9 cellular contexts compared by ENCODE assay signal in genomic region chr2:130180404-130181337, GRCh38. TPM values are rescaled to one million over a fixed set of nuclear protein-coding genes. Genes with fewer than 3 reads are reported as not detected.
DNase-seq lines count a peak whose midpoint lies in the region; ATAC-seq, FAIRE-seq and TF ChIP-seq lines count a peak whose summit lies in the region.
"Not testable (repeated sequence)": the region's sequence is repeated elsewhere in the genome, so short reads cannot be mapped to it uniquely, and the experiment has no call there.
"Had no signal": no experiment of that assay in that cellular context is flagged by ENCODE, and none has a peak within 500 bp of the region (broad histone marks: within the 10 kb centered on the region; RNA-seq: fewer than 3 reads in every experiment).

No MANE protein-coding gene starts in this region.

- TSS peak; percentile 65 for BruUV-seq in HepG2 (replicated peaks; lab: Mats Ljungman, UMichigan)

- not testable (repeated sequence) for H3K9me3 ChIP-seq in Karpas-422 (ENCODE audit: low read length); T-helper 17 cell (ENCODE audit: control insufficient read depth, low read length, poor library complexity, severe bottlenecking); esophagus (ENCODE audit: control insufficient read depth in 2 of 2, insufficient read depth in 1 of 2, low read depth in 1 of 2, low read length in 1 of 2); HepG2 (ENCODE audit: low read length); trophoblast cell (ENCODE audit: insufficient read depth, low read depth, low read length); upper lobe of right lung

- not testable (repeated sequence) for H3K36me3 ChIP-seq in Karpas-422 (ENCODE audit: insufficient read depth, low read length); esophagus (ENCODE audit: control insufficient read depth in 2 of 2, insufficient read depth in 2 of 2, low read length in 1 of 2); upper lobe of right lung
- H3K36me3 ChIP-seq in HepG2 (replicated peaks in 1 of 2; ENCODE audit: control insufficient read depth in 1 of 2, insufficient read depth in 2 of 2, low read length in 2 of 2): peaks cover 7 to 21% of the 10 kb centered on the region in 2 experiments; a peak in 4 of 5 replicates
- peaks cover 16% of the 10 kb centered on the region in 2 experiments for H3K36me3 ChIP-seq in trophoblast cell (ENCODE audit: control insufficient read depth in 1 of 2, insufficient read depth in 2 of 2, low read length in 2 of 2)

- H3K18ac ChIP-seq in trophoblast cell (ENCODE audit: low read length): peak overlapping the region; percentile 97

- peak overlapping the region; percentile 62; the same call in 1 of the 2 replicates for H2AFZ ChIP-seq in Karpas-422 (ENCODE audit: low read length)
- not testable (repeated sequence) for H2AFZ ChIP-seq in HepG2 (ENCODE audit: low read length)
- peak overlapping the region; percentile 98 for H2AFZ ChIP-seq in trophoblast cell (ENCODE audit: insufficient read depth, low read length, poor library complexity)

- not testable (repeated sequence) for TF ChIP-seq RAD21 in HepG2 (CRISPR knock-in tag; IDR thresholded peaks at IDR 0.05)

- peak overlapping the region; percentile 92 for H2BK120ac ChIP-seq in trophoblast cell (ENCODE audit: insufficient read depth, low read length, poor library complexity)

- peak overlapping the region; percentile 87 for H3K4me3 Mint-ChIP-seq in T-helper 17 cell

- peak overlapping the region; percentile 89 for H3K14ac ChIP-seq in trophoblast cell (ENCODE audit: low read length)

- FAIRE-seq in HepG2 (lab: Jason Lieb, UNC): not testable (repeated sequence)

- peak overlapping the region; percentile 80 for H2BK5ac ChIP-seq in trophoblast cell (ENCODE audit: low read depth, low read length, poor library complexity)

- H3K79me1 ChIP-seq in trophoblast cell (ENCODE audit: low read length): peaks cover 12% of the 10 kb centered on the region

- H4K91ac ChIP-seq in trophoblast cell (ENCODE audit: low read depth, low read length): peak overlapping the region; percentile 91

- peak overlapping the region; percentile 99 for H3K4me3 ChIP-seq in Karpas-422 (ENCODE audit: low read length)
- peak overlapping the region; percentile 82 to 84 for H3K4me3 ChIP-seq in esophagus (ENCODE audit: low read depth in 1 of 2, low read length in 2 of 2)
- peak overlapping the region; percentile 97 to 99 (median 99) for H3K4me3 ChIP-seq in HepG2 (replicated peaks in 1 of 3; ENCODE audit: insufficient read depth in 1 of 3, low read depth in 2 of 3, low read length in 3 of 3)
- peak overlapping the region; percentile 96 for H3K4me3 ChIP-seq in trophoblast cell (ENCODE audit: low read depth, low read length)
- H3K4me3 ChIP-seq in upper lobe of right lung: peak overlapping the region; percentile 99

- H3K27ac Mint-ChIP-seq in T-helper 17 cell: peak overlapping the region; percentile 87

- H3K9ac ChIP-seq in Karpas-422 (ENCODE audit: low read length): peak overlapping the region; percentile 93
- peak overlapping the region; percentile 99 for H3K9ac ChIP-seq in HepG2 (ENCODE audit: insufficient read depth, low read depth, low read length)
- peak overlapping the region; percentile 94 for H3K9ac ChIP-seq in trophoblast cell (ENCODE audit: low read length)

- not testable (repeated sequence) for H3K27me3 ChIP-seq in Karpas-422 (ENCODE audit: low read length); esophagus (ENCODE audit: control insufficient read depth in 1 of 2, insufficient read depth in 2 of 2, low read length in 2 of 2); HepG2 (ENCODE audit: control insufficient read depth in 1 of 2, insufficient read depth in 2 of 2, low read length in 2 of 2); trophoblast cell (ENCODE audit: insufficient read depth, low read length); upper lobe of right lung

- not testable (repeated sequence) for H2BK12ac ChIP-seq in trophoblast cell (ENCODE audit: low read length)

- H3K4me2 ChIP-seq in Karpas-422 (ENCODE audit: low read depth, low read length, poor library complexity, severe bottlenecking): peak overlapping the region; percentile 90
- H3K4me2 ChIP-seq in HepG2 (ENCODE audit: low read depth, low read length): peak overlapping the region; percentile 85
- peak overlapping the region; percentile 85 for H3K4me2 ChIP-seq in trophoblast cell (ENCODE audit: low read length)

- H3K27ac ChIP-seq in Karpas-422 (ENCODE audit: low read length): not testable (repeated sequence)
- H3K27ac ChIP-seq in angular gyrus (ENCODE audit: low read depth, low read length): peak overlapping the region; percentile 80
- peak overlapping the region; percentile 88 to 93 for H3K27ac ChIP-seq in esophagus (ENCODE audit: low read depth in 2 of 2, low read length in 1 of 2)
- peak overlapping the region; percentile 92 for H3K27ac ChIP-seq in HepG2 (ENCODE audit: extremely low read length, insufficient read depth, low read length)
- peak overlapping the region; percentile 42 for H3K27ac ChIP-seq in trophoblast cell (ENCODE audit: low read depth, low read length)
- peak overlapping the region; percentile 92 for H3K27ac ChIP-seq in upper lobe of right lung

- in situ Hi-C loops in HepG2 (cut with HindIII; ENCODE audit: extremely low pct_ligation_motif_present, low pct_unique_long_range_greater_than_20kb): loop anchor here (5.0 to 25.0 kb wide), 2 partner anchors 152 to 1307 kb away; partner anchors contain the start of genes MZT2A and TUBA3D

- not testable (repeated sequence) for ATAC-seq in T-helper 17 cell, HepG2, upper lobe of right lung

- H3K4me1 Mint-ChIP-seq in T-helper 17 cell: peaks cover 18% of the 10 kb centered on the region

- not testable (repeated sequence) for H3K36me3 Mint-ChIP-seq in T-helper 17 cell (ENCODE audit: low read depth)

- H3K4me1 ChIP-seq in Karpas-422 (ENCODE audit: low read length) (peaks cover 17% of the 10 kb centered on the region), HepG2 (ENCODE audit: insufficient read depth, low read length) (peaks cover 35% of the 10 kb centered on the region), upper lobe of right lung (peaks cover 13% of the 10 kb centered on the region)
- H3K4me1 ChIP-seq in esophagus (ENCODE audit: control insufficient read depth in 2 of 2, insufficient read depth in 2 of 2, low read length in 1 of 2); trophoblast cell (ENCODE audit: control insufficient read depth in 1 of 2, insufficient read depth in 2 of 2, low read length in 2 of 2): not testable (repeated sequence)

- H3K27me3 Mint-ChIP-seq in T-helper 17 cell: not testable (repeated sequence)

- not testable (repeated sequence) for TF ChIP-seq POLR2A in HepG2 (IDR thresholded peaks at IDR 0.05; ENCODE audit: insufficient read depth in 1 of 2, low read depth in 2 of 2, low read length in 2 of 2)

- not testable (repeated sequence) for H3K23ac ChIP-seq in trophoblast cell (ENCODE audit: low read length)

- WGBS in esophagus, 2 donors: 19 to 20% methylated on average over 39 of the region's 39 CpGs
- WGBS in HepG2 (ENCODE audit: low lambda C conversion rate): 7% methylated on average over 39 of the region's 39 CpGs
- WGBS in trophoblast cell (ENCODE audit: extremely low coverage, insufficient coverage, insufficient read length): no CpG with 5 or more reads among the region's 39 CpGs

- H4K12ac ChIP-seq in trophoblast cell (ENCODE audit: low read depth, low read length): peak overlapping the region; percentile 95

- peak overlapping the region; percentile 97 for H2AK5ac ChIP-seq in trophoblast cell (ENCODE audit: low read length)

- not testable (repeated sequence) for H3K9me2 ChIP-seq in Karpas-422 (replicated peaks; ENCODE audit: insufficient read depth, low read length)

- DNase-seq in DMS 273 (lab: John Stamatoyannopoulos, UW; ENCODE audit: unreplicated experiment): peak; percentile 35
- peak; percentile 41 for DNase-seq in Karpas-422
- DNase-seq in T-helper 17 cell; HepG2 (ENCODE audit: low spot score); upper lobe of right lung: not testable (repeated sequence)
- peak in 1 of 2 donors; percentile 37 for DNase-seq in trophoblast cell

- H4K8ac ChIP-seq in trophoblast cell (ENCODE audit: low read depth, low read length): peak overlapping the region; percentile 100

- intact Hi-C loops in HepG2 (cut with micrococcal nuclease; ENCODE audit: unreplicated experiment): loop anchor here (1.0 kb wide), 1 partner anchor 157 kb away; no protein-coding TSS in a partner anchor
- intact Hi-C loops in upper lobe of right lung (cut with DNase I): not testable (repeated sequence)

- peak overlapping the region; percentile 96 for H3K4ac ChIP-seq in trophoblast cell (ENCODE audit: low read depth, low read length)

- H3K79me2 ChIP-seq in Karpas-422 (ENCODE audit: low read length) (peaks cover 70% of the 10 kb centered on the region), HepG2 (ENCODE audit: insufficient read depth, low read length) (peaks cover 75% of the 10 kb centered on the region), trophoblast cell (ENCODE audit: control insufficient read depth, insufficient read depth, low read length, poor library complexity) (peaks cover 22% of the 10 kb centered on the region)

- TF ChIP-seq CTCF in HepG2 (CRISPR knock-in tag; IDR thresholded peaks at IDR 0.05); upper lobe of right lung (IDR thresholded peaks at IDR 0.05): not testable (repeated sequence)

- H4K20me1 ChIP-seq in Karpas-422 (ENCODE audit: insufficient read depth, low read depth, low read length): 0 out of 2 replicates have a peak, but pooled peaks cover 12% of the 10 kb centered on the region
- H4K20me1 ChIP-seq in HepG2 (ENCODE audit: insufficient read depth, low read length): not testable (repeated sequence)

- not testable (repeated sequence) for TF ChIP-seq EP300 in HepG2 (IDR thresholded peaks at IDR 0.05; ENCODE audit: low read depth in 2 of 2, low read length in 2 of 2); HepG2 (CRISPR knock-in tag; IDR thresholded peaks at IDR 0.05; ENCODE audit: borderline replicate concordance)

- CTCF ChIA-PET in HepG2 (lab: Yijun Ruan, JAX; ENCODE audit: low intra/inter-chr PET ratio, low total read pairs): interaction anchor here (1.8 kb wide), 1 partner anchor 152 kb away, joined by 19 read pairs; no protein-coding TSS in a partner anchor

- POLR2A ChIA-PET in HepG2 (lab: Yijun Ruan, JAX): interaction anchor here (0.7 to 1.8 kb wide), 7 partner anchors 10 to 175 kb away, joined by 3 to 32 read pairs (median 5); partner anchors contain the start of genes IMP4 and PTPN18

RNA-seq across cellular contexts. Expression of gene SMPD4, which starts 0.7 kb away (rescaled TPM):
- total RNA-seq in Karpas-422 (2014; rRNA removed; shearing (Covaris generic); ENCODE audit: low replicate concordance): 24.3 and 32.5 TPM in 2 replicates
- total RNA-seq in T-helper 17 cell (10 to 100 TPM; 67.6 to 83.3 TPM), HepG2 (2016; rRNA removed; fragmentation: Illumina TruSeq; extraction: Trizol) (70.5 and 72.5 TPM in 2 replicates), upper lobe of right lung (41.4 TPM)
- polyA plus RNA-seq in esophagus (10 to 100 TPM; 29.7 to 32.2 TPM), HepG2 (2011; rRNA removed) (63.2 and 69.0 TPM in 2 replicates)
- total RNA-seq in HepG2 (2016; cell fraction: cytosol; rRNA removed; fragmentation: Illumina TruSeq; extraction: Trizol; ENCODE audit: low read depth): 16.2 and 16.4 TPM in 2 replicates
- 63.3 and 71.6 TPM in 2 replicates for total RNA-seq in HepG2 (2016; cell fraction: insoluble cytoplasmic fraction; rRNA removed; fragmentation: Illumina TruSeq; extraction: Trizol)
- 45.6 and 46.9 TPM in 2 replicates for total RNA-seq in HepG2 (2016; cell fraction: membrane; rRNA removed; fragmentation: Illumina TruSeq; extraction: Trizol)
- total RNA-seq in HepG2 (2016; cell fraction: nucleus; rRNA removed; fragmentation: Illumina TruSeq; extraction: Trizol): 70.7 and 77.5 TPM in 2 replicates
- polyA plus RNA-seq in HepG2 (2011; cell fraction: cytosol; rRNA removed): 27.2 and 39.1 TPM in 2 replicates
- polyA plus RNA-seq in HepG2 (2011; cell fraction: nucleus; rRNA removed): 483 and 680 TPM in 2 replicates
- polyA plus RNA-seq in HepG2 (2012): 53.0 and 69.5 TPM in 2 replicates
- polyA plus RNA-seq in HepG2 (2016; cell fraction: cytosol; fragmentation: Illumina TruSeq; extraction: Trizol; ENCODE audit: low read depth): 12.9 and 14.8 TPM in 2 replicates
- 81.9 and 105 TPM in 2 replicates for polyA plus RNA-seq in HepG2 (2016; cell fraction: insoluble cytoplasmic fraction; fragmentation: Illumina TruSeq; extraction: Trizol; ENCODE audit: low read depth)
- 36.8 and 38.6 TPM in 2 replicates for polyA plus RNA-seq in HepG2 (2016; cell fraction: membrane; fragmentation: Illumina TruSeq; extraction: Trizol; ENCODE audit: low read depth)
- 229 and 236 TPM in 2 replicates for polyA plus RNA-seq in HepG2 (2016; cell fraction: nucleus; fragmentation: Illumina TruSeq; extraction: Trizol; ENCODE audit: insufficient read depth, low read depth)
- 39.1 and 125 TPM in 2 replicates for polyA minus RNA-seq in HepG2 (2011; rRNA and poly(A)+ RNA removed; ENCODE audit: low replicate concordance)
- polyA minus RNA-seq in HepG2 (2011; cell fraction: cytosol; rRNA and poly(A)+ RNA removed): 39.4 and 44.1 TPM in 2 replicates
- polyA minus RNA-seq in HepG2 (2011; cell fraction: nucleus; rRNA and poly(A)+ RNA removed): 82.9 and 90.9 TPM in 2 replicates
- polyA plus RNA-seq in trophoblast cell (2013): 46.4 and 46.6 TPM in 2 replicates

RNA-seq across cellular contexts. Expression of gene MZT2B, which starts 1.4 kb away (rescaled TPM):
- 190 and 395 TPM in 2 replicates for total RNA-seq in Karpas-422 (2014; rRNA removed; shearing (Covaris generic); ENCODE audit: low replicate concordance)
- total RNA-seq in T-helper 17 cell (100 to 1,000 TPM; 193 to 211 TPM), HepG2 (2016; rRNA removed; fragmentation: Illumina TruSeq; extraction: Trizol) (308 and 410 TPM in 2 replicates), upper lobe of right lung (128 TPM)
- polyA plus RNA-seq in esophagus (100 to 1,000 TPM; 169 to 208 TPM), HepG2 (2011; rRNA removed) (244 and 253 TPM in 2 replicates)
- total RNA-seq in HepG2 (2016; cell fraction: cytosol; rRNA removed; fragmentation: Illumina TruSeq; extraction: Trizol; ENCODE audit: low read depth): 664 and 798 TPM in 2 replicates
- 352 and 417 TPM in 2 replicates for total RNA-seq in HepG2 (2016; cell fraction: insoluble cytoplasmic fraction; rRNA removed; fragmentation: Illumina TruSeq; extraction: Trizol)
- total RNA-seq in HepG2 (2016; cell fraction: membrane; rRNA removed; fragmentation: Illumina TruSeq; extraction: Trizol): 641 and 838 TPM in 2 replicates
- 142 and 179 TPM in 2 replicates for total RNA-seq in HepG2 (2016; cell fraction: nucleus; rRNA removed; fragmentation: Illumina TruSeq; extraction: Trizol)
- 121 and 325 TPM in 2 replicates for polyA plus RNA-seq in HepG2 (2011; cell fraction: cytosol; rRNA removed)
- 97.5 and 107 TPM in 2 replicates for polyA plus RNA-seq in HepG2 (2011; cell fraction: nucleus; rRNA removed)
- polyA plus RNA-seq in HepG2 (2012): 208 and 248 TPM in 2 replicates
- polyA plus RNA-seq in HepG2 (2016; cell fraction: cytosol; fragmentation: Illumina TruSeq; extraction: Trizol; ENCODE audit: low read depth): 676 and 762 TPM in 2 replicates
- polyA plus RNA-seq in HepG2 (2016; cell fraction: insoluble cytoplasmic fraction; fragmentation: Illumina TruSeq; extraction: Trizol; ENCODE audit: low read depth): 300 and 324 TPM in 2 replicates
- polyA plus RNA-seq in HepG2 (2016; cell fraction: membrane; fragmentation: Illumina TruSeq; extraction: Trizol; ENCODE audit: low read depth): 541 and 609 TPM in 2 replicates
- 261 and 270 TPM in 2 replicates for polyA plus RNA-seq in HepG2 (2016; cell fraction: nucleus; fragmentation: Illumina TruSeq; extraction: Trizol; ENCODE audit: insufficient read depth, low read depth)
- polyA minus RNA-seq in HepG2 (2011; rRNA and poly(A)+ RNA removed; ENCODE audit: low replicate concordance): 12.3 and 45.2 TPM in 2 replicates
- polyA minus RNA-seq in HepG2 (2011; cell fraction: cytosol; rRNA and poly(A)+ RNA removed): 53.2 and 58.8 TPM in 2 replicates
- 20.9 and 25.2 TPM in 2 replicates for polyA minus RNA-seq in HepG2 (2011; cell fraction: nucleus; rRNA and poly(A)+ RNA removed)
- polyA plus RNA-seq in trophoblast cell (2013): 225 and 236 TPM in 2 replicates

RNA-seq across cellular contexts. Expression of gene TUBA3E, which starts 17.6 kb away (rescaled TPM):
- not detected in 2 replicates for total RNA-seq in Karpas-422 (2014; rRNA removed; shearing (Covaris generic); ENCODE audit: low replicate concordance)
- total RNA-seq in T-helper 17 cell (not detected), HepG2 (2016; rRNA removed; fragmentation: Illumina TruSeq; extraction: Trizol) (not detected in 2 replicates), upper lobe of right lung (not detected)
- polyA plus RNA-seq in esophagus (under 1 TPM in 1 of 2 donors, not detected in 1; 0.04 TPM), HepG2 (2011; rRNA removed) (not detected in 2 replicates)
- total RNA-seq in HepG2 (2016; cell fraction: cytosol; rRNA removed; fragmentation: Illumina TruSeq; extraction: Trizol; ENCODE audit: low read depth): not detected in 2 replicates
- total RNA-seq in HepG2 (2016; cell fraction: insoluble cytoplasmic fraction; rRNA removed; fragmentation: Illumina TruSeq; extraction: Trizol): not detected in 2 replicates
- not detected in 2 replicates for total RNA-seq in HepG2 (2016; cell fraction: membrane; rRNA removed; fragmentation: Illumina TruSeq; extraction: Trizol)
- total RNA-seq in HepG2 (2016; cell fraction: nucleus; rRNA removed; fragmentation: Illumina TruSeq; extraction: Trizol): not detected in 2 replicates
- not detected in 2 replicates for polyA plus RNA-seq in HepG2 (2011; cell fraction: cytosol; rRNA removed)
- not detected in 2 replicates for polyA plus RNA-seq in HepG2 (2011; cell fraction: nucleus; rRNA removed)
- not detected in 2 replicates for polyA plus RNA-seq in HepG2 (2012)
- polyA plus RNA-seq in HepG2 (2016; cell fraction: cytosol; fragmentation: Illumina TruSeq; extraction: Trizol; ENCODE audit: low read depth): not detected in 2 replicates
- polyA plus RNA-seq in HepG2 (2016; cell fraction: insoluble cytoplasmic fraction; fragmentation: Illumina TruSeq; extraction: Trizol; ENCODE audit: low read depth): not detected in 2 replicates
- not detected in 2 replicates for polyA plus RNA-seq in HepG2 (2016; cell fraction: membrane; fragmentation: Illumina TruSeq; extraction: Trizol; ENCODE audit: low read depth)
- polyA plus RNA-seq in HepG2 (2016; cell fraction: nucleus; fragmentation: Illumina TruSeq; extraction: Trizol; ENCODE audit: insufficient read depth, low read depth): not detected in 2 replicates
- not detected in 2 replicates for polyA minus RNA-seq in HepG2 (2011; rRNA and poly(A)+ RNA removed; ENCODE audit: low replicate concordance)
- not detected in 2 replicates for polyA minus RNA-seq in HepG2 (2011; cell fraction: cytosol; rRNA and poly(A)+ RNA removed)
- polyA minus RNA-seq in HepG2 (2011; cell fraction: nucleus; rRNA and poly(A)+ RNA removed): not detected in 2 replicates
- not detected in 2 replicates for polyA plus RNA-seq in trophoblast cell (2013)
- total RNA-seq: myocyte had no signal

RNA-seq across cellular contexts. Expression of gene CCDC74B, which starts 35.8 kb away (rescaled TPM):
- 11.9 and 45.0 TPM in 2 replicates for total RNA-seq in Karpas-422 (2014; rRNA removed; shearing (Covaris generic); ENCODE audit: low replicate concordance)
- total RNA-seq in T-helper 17 cell (under 1 TPM; 0.21 to 0.99 TPM), HepG2 (2016; rRNA removed; fragmentation: Illumina TruSeq; extraction: Trizol) (0.11 TPM in 1 of 2 replicates, not detected in the other), upper lobe of right lung (0.78 TPM)
- polyA plus RNA-seq in esophagus (1 to 10 TPM; 1.0 to 1.1 TPM), HepG2 (2011; rRNA removed) (0.07 and 0.12 TPM in 2 replicates)
- 0.26 TPM in 1 of 2 replicates, not detected in the other for total RNA-seq in HepG2 (2016; cell fraction: cytosol; rRNA removed; fragmentation: Illumina TruSeq; extraction: Trizol; ENCODE audit: low read depth)
- 0.15 and 0.24 TPM in 2 replicates for total RNA-seq in HepG2 (2016; cell fraction: insoluble cytoplasmic fraction; rRNA removed; fragmentation: Illumina TruSeq; extraction: Trizol)
- 0.55 TPM in 1 of 2 replicates, not detected in the other for total RNA-seq in HepG2 (2016; cell fraction: membrane; rRNA removed; fragmentation: Illumina TruSeq; extraction: Trizol)
- 0.28 and 0.37 TPM in 2 replicates for total RNA-seq in HepG2 (2016; cell fraction: nucleus; rRNA removed; fragmentation: Illumina TruSeq; extraction: Trizol)
- 0.04 and 0.21 TPM in 2 replicates for polyA plus RNA-seq in HepG2 (2011; cell fraction: cytosol; rRNA removed)
- 1.0 and 1.3 TPM in 2 replicates for polyA plus RNA-seq in HepG2 (2011; cell fraction: nucleus; rRNA removed)
- 0.04 and 0.16 TPM in 2 replicates for polyA plus RNA-seq in HepG2 (2012)
- polyA plus RNA-seq in HepG2 (2016; cell fraction: cytosol; fragmentation: Illumina TruSeq; extraction: Trizol; ENCODE audit: low read depth): 0.26 and 0.28 TPM in 2 replicates
- polyA plus RNA-seq in HepG2 (2016; cell fraction: insoluble cytoplasmic fraction; fragmentation: Illumina TruSeq; extraction: Trizol; ENCODE audit: low read depth): 0.35 TPM in 1 of 2 replicates, not detected in the other
- 0.21 and 0.37 TPM in 2 replicates for polyA plus RNA-seq in HepG2 (2016; cell fraction: membrane; fragmentation: Illumina TruSeq; extraction: Trizol; ENCODE audit: low read depth)
- 0.75 and 0.81 TPM in 2 replicates for polyA plus RNA-seq in HepG2 (2016; cell fraction: nucleus; fragmentation: Illumina TruSeq; extraction: Trizol; ENCODE audit: insufficient read depth, low read depth)
- 0.47 TPM in 1 of 2 replicates, not detected in the other for polyA minus RNA-seq in HepG2 (2011; rRNA and poly(A)+ RNA removed; ENCODE audit: low replicate concordance)
- polyA minus RNA-seq in HepG2 (2011; cell fraction: cytosol; rRNA and poly(A)+ RNA removed): not detected in 2 replicates
- 0.50 and 0.90 TPM in 2 replicates for polyA minus RNA-seq in HepG2 (2011; cell fraction: nucleus; rRNA and poly(A)+ RNA removed)
- 10.0 and 11.3 TPM in 2 replicates for polyA plus RNA-seq in trophoblast cell (2013)

RNA-seq across cellular contexts. Expression of gene POTEF, which starts 51.6 kb away (rescaled TPM):
- total RNA-seq in Karpas-422 (2014; rRNA removed; shearing (Covaris generic); ENCODE audit: low replicate concordance): 0.07 TPM in 1 of 2 replicates, not detected in the other
- total RNA-seq in T-helper 17 cell (not detected), HepG2 (2016; rRNA removed; fragmentation: Illumina TruSeq; extraction: Trizol) (1.9 and 6.0 TPM in 2 replicates), upper lobe of right lung (not detected)
- polyA plus RNA-seq in esophagus (not detected), HepG2 (2011; rRNA removed) (1.2 and 1.7 TPM in 2 replicates)
- 1.6 and 1.7 TPM in 2 replicates for total RNA-seq in HepG2 (2016; cell fraction: cytosol; rRNA removed; fragmentation: Illumina TruSeq; extraction: Trizol; ENCODE audit: low read depth)
- 2.0 and 5.7 TPM in 2 replicates for total RNA-seq in HepG2 (2016; cell fraction: insoluble cytoplasmic fraction; rRNA removed; fragmentation: Illumina TruSeq; extraction: Trizol)
- total RNA-seq in HepG2 (2016; cell fraction: membrane; rRNA removed; fragmentation: Illumina TruSeq; extraction: Trizol): 2.2 and 2.6 TPM in 2 replicates
- 18.5 and 22.6 TPM in 2 replicates for total RNA-seq in HepG2 (2016; cell fraction: nucleus; rRNA removed; fragmentation: Illumina TruSeq; extraction: Trizol)
- 0.26 and 0.34 TPM in 2 replicates for polyA plus RNA-seq in HepG2 (2011; cell fraction: cytosol; rRNA removed)
- polyA plus RNA-seq in HepG2 (2011; cell fraction: nucleus; rRNA removed): 16.9 and 20.4 TPM in 2 replicates
- 2.0 and 2.3 TPM in 2 replicates for polyA plus RNA-seq in HepG2 (2012)
- not detected in 2 replicates for polyA plus RNA-seq in HepG2 (2016; cell fraction: cytosol; fragmentation: Illumina TruSeq; extraction: Trizol; ENCODE audit: low read depth)
- polyA plus RNA-seq in HepG2 (2016; cell fraction: insoluble cytoplasmic fraction; fragmentation: Illumina TruSeq; extraction: Trizol; ENCODE audit: low read depth): 0.19 and 0.31 TPM in 2 replicates
- polyA plus RNA-seq in HepG2 (2016; cell fraction: membrane; fragmentation: Illumina TruSeq; extraction: Trizol; ENCODE audit: low read depth): not detected in 2 replicates
- polyA plus RNA-seq in HepG2 (2016; cell fraction: nucleus; fragmentation: Illumina TruSeq; extraction: Trizol; ENCODE audit: insufficient read depth, low read depth): 6.1 and 6.5 TPM in 2 replicates
- polyA minus RNA-seq in HepG2 (2011; rRNA and poly(A)+ RNA removed; ENCODE audit: low replicate concordance): 25.5 TPM in 1 of 2 replicates, not detected in the other
- polyA minus RNA-seq in HepG2 (2011; cell fraction: cytosol; rRNA and poly(A)+ RNA removed): 1.6 and 2.9 TPM in 2 replicates
- 57.8 and 73.4 TPM in 2 replicates for polyA minus RNA-seq in HepG2 (2011; cell fraction: nucleus; rRNA and poly(A)+ RNA removed)
- polyA plus RNA-seq in trophoblast cell (2013): 0.01 and 0.03 TPM in 2 replicates
- total RNA-seq: myocyte had no signal
